In the genomic region with DNA sequence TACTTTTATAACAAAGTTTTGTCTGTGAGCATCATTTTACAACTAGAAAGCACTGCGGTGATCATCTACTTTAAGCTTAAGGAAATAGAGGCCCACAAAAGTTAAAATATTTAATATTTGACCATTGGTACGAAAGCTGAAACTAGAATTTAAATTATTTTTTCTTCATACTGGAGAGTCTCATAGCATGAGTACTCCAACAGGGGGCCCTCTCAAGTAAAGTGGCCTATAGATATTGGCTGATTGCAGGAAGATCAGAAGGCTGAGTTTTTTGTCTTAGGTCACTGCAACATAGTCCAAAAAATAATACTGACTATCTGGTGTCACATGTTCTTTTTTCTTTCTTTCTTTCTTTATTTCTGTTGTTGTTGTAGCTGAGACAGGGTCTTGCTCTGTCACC, we compare ENCODE assay signal across 10 cellular contexts.
A peak's percentile ranks its signal among the peaks of the same experiment; 100 is the strongest.
DNase-seq lines count a peak whose midpoint lies in the region; ATAC-seq, FAIRE-seq and TF ChIP-seq lines count a peak whose summit lies in the region.
"Had no signal": no experiment of that assay in that cellular context is flagged by ENCODE, and none has a peak within 500 bp of the region (broad histone marks: within the 10 kb centered on the region; RNA-seq: fewer than 3 reads in every experiment).

No MANE protein-coding gene starts in this region.

- H3K9me3 Mint-ChIP-seq in astrocyte (ENCODE audit: unreplicated experiment): peaks cover 2% of the 10 kb centered on the region
- peaks cover 2% of the 10 kb centered on the region for H3K9me3 Mint-ChIP-seq in neural crest cell

- H3K27ac ChIP-seq in astrocyte (ENCODE audit: low read depth, low read length) (no peak overlapping the region), ovary (no peak overlapping the region)
- H3K27ac ChIP-seq: A549 had no signal

- H3K4me1 ChIP-seq in astrocyte (ENCODE audit: insufficient read depth, low read length) (peaks cover 19% of the 10 kb centered on the region), ovary (ENCODE audit: insufficient read depth) (no peaks in the 10 kb centered on the region)

- no peak overlapping the region for H3K9ac ChIP-seq in astrocyte (ENCODE audit: low read length)

- TF ChIP-seq POLR2A in ovary (IDR thresholded peaks at IDR 0.05): no peak

- H3K4me3 ChIP-seq in astrocyte (ENCODE audit: insufficient read depth, low read depth, low read length): no peak overlapping the region
- H3K4me3 ChIP-seq in ovary: no peak overlapping the region
- H3K4me3 ChIP-seq: A549 had no signal

- intact Hi-C loops in posterior cingulate gyrus (cut with DNase I): no loop called here
- intact Hi-C loops in ovary (cut with DNase I): no loop called here

- no peaks in the 10 kb centered on the region for H3K27me3 Mint-ChIP-seq in astrocyte (ENCODE audit: low read depth, unreplicated experiment)
- no peaks in the 10 kb centered on the region for H3K27me3 Mint-ChIP-seq in neural crest cell (ENCODE audit: low read depth)

- no peak overlapping the region for H2AFZ ChIP-seq in astrocyte (ENCODE audit: low read depth, low read length)

- DNase-seq in DMS 273 (lab: John Stamatoyannopoulos, UW; ENCODE audit: unreplicated experiment) (peak; percentile 36), DMS 273 treated with DMSO at 0.1 percent for 48 hours (lab: John Stamatoyannopoulos, UW) (no peak), astrocyte (ENCODE audit: low read depth) (no peak), neural crest cell (ENCODE audit: low read depth, low spot score) (no peak), posterior cingulate gyrus (no peak), ovary (no peak), A172 (ENCODE audit: low spot score) (no peak)
- DNase-seq: NCI-H1694 had no signal

- H3K4me1 Mint-ChIP-seq in astrocyte (ENCODE audit: low read depth, unreplicated experiment) (peaks cover 23% of the 10 kb centered on the region), neural crest cell (peaks cover 17% of the 10 kb centered on the region)

- H3K27ac Mint-ChIP-seq in astrocyte (ENCODE audit: unreplicated experiment) (no peak overlapping the region), neural crest cell (ENCODE audit: unreplicated experiment) (no peak overlapping the region)

- no peak overlapping the region for H3K4me3 Mint-ChIP-seq in astrocyte (ENCODE audit: unreplicated experiment)
- no peak overlapping the region for H3K4me3 Mint-ChIP-seq in neural crest cell

- H3K36me3 ChIP-seq in astrocyte (ENCODE audit: insufficient read depth, low read length) (no peaks in the 10 kb centered on the region), ovary (no peaks in the 10 kb centered on the region)

- no peaks in the 10 kb centered on the region for H3K79me2 ChIP-seq in astrocyte (ENCODE audit: insufficient read depth, low read length)

- no peak for FAIRE-seq in astrocyte (lab: Jason Lieb, UNC)
- FAIRE-seq: A549 had no signal

- H3K27me3 ChIP-seq in astrocyte (ENCODE audit: insufficient read depth, low read length) (no peaks in the 10 kb centered on the region), ovary (no peaks in the 10 kb centered on the region)

- H3K36me3 Mint-ChIP-seq in astrocyte (ENCODE audit: low read depth, unreplicated experiment) (peaks cover 1% of the 10 kb centered on the region), neural crest cell (ENCODE audit: low read depth) (no peaks in the 10 kb centered on the region)

- 84 to 91% (median 89%) methylated on average over 2 of the region's 2 CpGs for WGBS in ovary, 3 donors

- peak; percentile 44 for ATAC-seq in HG02885 (IDR thresholded peaks at IDR 0.05; ENCODE audit: poor library complexity, unreplicated experiment)

- no peak for TF ChIP-seq EP300 in ovary (IDR thresholded peaks at IDR 0.05)

- no peak overlapping the region for H3K4me2 ChIP-seq in astrocyte (ENCODE audit: low read length)
- H3K4me2 ChIP-seq: A549 had no signal

- H3K9me3 ChIP-seq in astrocyte (ENCODE audit: insufficient read depth, low read depth, low read length) (no peaks in the 10 kb centered on the region), ovary (no peaks in the 10 kb centered on the region)
- H3K9me3 ChIP-seq: A549 had no signal

- TF ChIP-seq CTCF in astrocyte (IDR thresholded peaks at IDR 0.05; ENCODE audit: insufficient read depth, low read depth, low read length): peak; percentile 17
- peak; percentile 43 for TF ChIP-seq CTCF in neural crest cell (conservative IDR thresholded peaks at IDR 0.05)
- no peak for TF ChIP-seq CTCF in ovary (IDR thresholded peaks at IDR 0.05)

- no peaks in the 10 kb centered on the region for H4K20me1 ChIP-seq in astrocyte (ENCODE audit: insufficient read depth, low read length)

Comparison
In these comparisons a context has a peak if more than half of its experiments do, and no peak if none do; other contexts are left out.
1. CTCF ChIP-seq: peak in astrocyte (single experiment) and neural crest cell (single experiment); none in ovary (0 of 3).